In the genomic region with DNA sequence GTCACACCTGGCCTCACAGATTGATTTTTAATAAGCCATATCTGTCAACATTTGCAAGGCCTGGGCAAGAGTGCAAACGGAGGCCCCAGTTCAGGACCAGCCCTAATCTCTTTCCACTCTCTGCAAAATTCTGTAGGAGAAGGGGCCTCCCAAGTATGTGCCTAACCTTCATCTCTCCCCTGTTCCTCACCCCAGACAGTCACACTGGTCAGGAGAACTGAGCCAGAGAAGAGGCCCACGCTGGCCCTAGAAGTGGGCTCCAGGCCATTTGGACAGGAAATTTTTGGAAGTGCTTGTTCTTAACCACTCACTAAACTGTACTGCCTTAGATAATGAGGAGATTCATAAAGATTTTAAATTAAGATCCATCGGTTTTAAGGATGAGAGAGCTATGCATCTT, we compare ENCODE assay signal across 10 cellular contexts.
"Had no signal": no experiment of that assay in that cellular context is flagged by ENCODE, and none has a peak within 500 bp of the region (broad histone marks: within the 10 kb centered on the region; RNA-seq: fewer than 3 reads in every experiment).

No MANE protein-coding gene starts in this region.

- H3K36me3 ChIP-seq: sigmoid colon had no signal

- H3K9me3 ChIP-seq: sigmoid colon had no signal

- H3K4me3 Mint-ChIP-seq: activated naive CD8-positive, alpha-beta T cell treated with anti-CD3 and anti-CD28 coated beads, Interleukin-2, amount 10 ng/mL, durations not matched to agents 7 days and 5 days; activated T-helper 1 cell treated with anti-CD3 and anti-CD28 coated beads, Interleukin-12 subunit alpha, Interleukin-12 subunit beta, Interleukin-2, Interleukin-4 antibody, amounts not matched to agents 30 ng/mL and 10 ng/mL and 1 ng/mL, durations not matched to agents 14 hours and 24 hours and 36 hours; endodermal cell; naive thymus-derived CD8-positive, alpha-beta T cell had no signal

- H3K27me3 ChIP-seq: sigmoid colon had no signal

- H3K27ac ChIP-seq: SK-N-MC had no signal

- H3K27ac Mint-ChIP-seq: activated naive CD8-positive, alpha-beta T cell treated with anti-CD3 and anti-CD28 coated beads, Interleukin-2, amount 10 ng/mL, durations not matched to agents 7 days and 5 days; activated T-helper 1 cell treated with anti-CD3 and anti-CD28 coated beads, Interleukin-12 subunit alpha, Interleukin-12 subunit beta, Interleukin-2, Interleukin-4 antibody, amounts not matched to agents 30 ng/mL and 10 ng/mL and 1 ng/mL, durations not matched to agents 14 hours and 24 hours and 36 hours had no signal

- H3K36me3 Mint-ChIP-seq: activated naive CD8-positive, alpha-beta T cell treated with anti-CD3 and anti-CD28 coated beads, Interleukin-2, amount 10 ng/mL, durations not matched to agents 7 days and 5 days; naive thymus-derived CD8-positive, alpha-beta T cell had no signal

- DNase-seq: activated CD4-positive, CD25-positive, alpha-beta regulatory T cell treated with anti-CD3 and anti-CD28 coated beads, Interleukin-2, amount 50 U/mL, for 72 hours; activated naive CD8-positive, alpha-beta T cell treated with anti-CD3 and anti-CD28 coated beads, Interleukin-2, amount 10 ng/mL, durations not matched to agents 7 days and 5 days; endodermal cell; erythroblast; naive thymus-derived CD8-positive, alpha-beta T cell; stimulated activated CD4-positive, alpha-beta T cell treated with anti-CD3 and anti-CD28 coated beads, Interleukin-1b, Interleukin-23, amount 100 ng/mL, for 48 hours; T-helper 1 cell had no signal

- ATAC-seq: naive thymus-derived CD8-positive, alpha-beta T cell had no signal

- H3K27me3 Mint-ChIP-seq: activated naive CD8-positive, alpha-beta T cell treated with anti-CD3 and anti-CD28 coated beads, Interleukin-2, amount 10 ng/mL, durations not matched to agents 7 days and 5 days had no signal

- H3K4me1 Mint-ChIP-seq: activated naive CD8-positive, alpha-beta T cell treated with anti-CD3 and anti-CD28 coated beads, Interleukin-2, amount 10 ng/mL, durations not matched to agents 7 days and 5 days; naive thymus-derived CD8-positive, alpha-beta T cell had no signal

- H3K4me3 ChIP-seq: sigmoid colon, SK-N-MC had no signal

- H3K9me3 Mint-ChIP-seq: activated naive CD8-positive, alpha-beta T cell treated with anti-CD3 and anti-CD28 coated beads, Interleukin-2, amount 10 ng/mL, durations not matched to agents 7 days and 5 days; activated T-helper 1 cell treated with anti-CD3 and anti-CD28 coated beads, Interleukin-12 subunit alpha, Interleukin-12 subunit beta, Interleukin-2, Interleukin-4 antibody, amounts not matched to agents 30 ng/mL and 10 ng/mL and 1 ng/mL, durations not matched to agents 14 hours and 24 hours and 36 hours; endodermal cell had no signal
